3 cellular contexts compared by ENCODE assay signal in the genomic region with DNA sequence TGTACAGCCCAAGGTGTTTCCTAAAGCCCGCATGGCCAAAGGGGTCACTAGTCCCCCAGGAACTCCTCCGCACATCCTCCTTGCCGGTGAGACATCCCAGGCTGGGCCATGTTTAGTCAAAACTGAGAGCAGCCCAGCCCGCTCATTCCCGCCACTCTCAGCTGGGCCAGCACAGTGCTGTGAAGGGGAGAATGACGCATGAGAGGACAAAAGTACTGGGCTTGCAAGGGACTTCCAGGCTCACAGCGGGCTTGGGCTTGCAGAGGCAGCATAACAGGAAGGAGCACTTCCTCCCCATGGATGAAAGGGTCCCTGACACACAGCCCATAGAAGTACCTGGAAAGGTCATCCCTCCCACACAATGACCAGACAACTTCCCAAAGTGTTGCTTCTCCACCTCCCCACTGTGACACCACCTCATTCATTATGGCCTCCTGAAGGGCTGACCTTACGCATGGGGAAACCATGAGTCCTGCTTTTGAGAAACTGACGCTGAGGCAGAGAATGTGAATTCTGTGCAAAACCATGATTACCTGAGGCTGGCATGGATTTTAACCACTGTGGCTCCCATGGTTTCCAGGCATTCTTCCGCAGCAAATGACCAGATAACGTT.
TF ChIP-seq lines count a peak whose summit lies in the region.

No MANE protein-coding gene starts in this region.

TF ChIP-seq in liver, 16 proteins besides CTCF, POLR2A, EP300 and RAD21:
- TF ChIP-seq NR2F2 (IDR thresholded peaks at IDR 0.05) (peak; percentile 50), EGR1 (IDR thresholded peaks at IDR 0.05; ENCODE audit: low read depth in 2 of 2) (no peak), SP1 (IDR thresholded peaks at IDR 0.05) (peak; percentile 8), GABPA (IDR thresholded peaks at IDR 0.05 in 1 of 2, conservative IDR thresholded peaks at IDR 0.05 in 1 of 2) (no peak), TAF1 (conservative IDR thresholded peaks at IDR 0.05) (no peak)
- TF ChIP-seq, protein P1, sequence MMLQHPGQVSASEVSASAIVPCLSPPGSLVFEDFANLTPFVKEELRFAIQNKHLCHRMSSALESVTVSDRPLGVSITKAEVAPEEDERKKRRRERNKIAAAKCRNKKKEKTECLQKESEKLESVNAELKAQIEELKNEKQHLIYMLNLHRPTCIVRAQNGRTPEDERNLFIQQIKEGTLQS (IDR thresholded peaks at IDR 0.05) = no peak
- TF ChIP-seq, protein P2, sequence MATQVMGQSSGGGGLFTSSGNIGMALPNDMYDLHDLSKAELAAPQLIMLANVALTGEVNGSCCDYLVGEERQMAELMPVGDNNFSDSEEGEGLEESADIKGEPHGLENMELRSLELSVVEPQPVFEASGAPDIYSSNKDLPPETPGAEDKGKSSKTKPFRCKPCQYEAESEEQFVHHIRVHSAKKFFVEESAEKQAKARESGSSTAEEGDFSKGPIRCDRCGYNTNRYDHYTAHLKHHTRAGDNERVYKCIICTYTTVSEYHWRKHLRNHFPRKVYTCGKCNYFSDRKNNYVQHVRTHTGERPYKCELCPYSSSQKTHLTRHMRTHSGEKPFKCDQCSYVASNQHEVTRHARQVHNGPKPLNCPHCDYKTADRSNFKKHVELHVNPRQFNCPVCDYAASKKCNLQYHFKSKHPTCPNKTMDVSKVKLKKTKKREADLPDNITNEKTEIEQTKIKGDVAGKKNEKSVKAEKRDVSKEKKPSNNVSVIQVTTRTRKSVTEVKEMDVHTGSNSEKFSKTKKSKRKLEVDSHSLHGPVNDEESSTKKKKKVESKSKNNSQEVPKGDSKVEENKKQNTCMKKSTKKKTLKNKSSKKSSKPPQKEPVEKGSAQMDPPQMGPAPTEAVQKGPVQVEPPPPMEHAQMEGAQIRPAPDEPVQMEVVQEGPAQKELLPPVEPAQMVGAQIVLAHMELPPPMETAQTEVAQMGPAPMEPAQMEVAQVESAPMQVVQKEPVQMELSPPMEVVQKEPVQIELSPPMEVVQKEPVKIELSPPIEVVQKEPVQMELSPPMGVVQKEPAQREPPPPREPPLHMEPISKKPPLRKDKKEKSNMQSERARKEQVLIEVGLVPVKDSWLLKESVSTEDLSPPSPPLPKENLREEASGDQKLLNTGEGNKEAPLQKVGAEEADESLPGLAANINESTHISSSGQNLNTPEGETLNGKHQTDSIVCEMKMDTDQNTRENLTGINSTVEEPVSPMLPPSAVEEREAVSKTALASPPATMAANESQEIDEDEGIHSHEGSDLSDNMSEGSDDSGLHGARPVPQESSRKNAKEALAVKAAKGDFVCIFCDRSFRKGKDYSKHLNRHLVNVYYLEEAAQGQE (IDR thresholded peaks at IDR 0.05) = no peak
- TF ChIP-seq, protein P3, sequence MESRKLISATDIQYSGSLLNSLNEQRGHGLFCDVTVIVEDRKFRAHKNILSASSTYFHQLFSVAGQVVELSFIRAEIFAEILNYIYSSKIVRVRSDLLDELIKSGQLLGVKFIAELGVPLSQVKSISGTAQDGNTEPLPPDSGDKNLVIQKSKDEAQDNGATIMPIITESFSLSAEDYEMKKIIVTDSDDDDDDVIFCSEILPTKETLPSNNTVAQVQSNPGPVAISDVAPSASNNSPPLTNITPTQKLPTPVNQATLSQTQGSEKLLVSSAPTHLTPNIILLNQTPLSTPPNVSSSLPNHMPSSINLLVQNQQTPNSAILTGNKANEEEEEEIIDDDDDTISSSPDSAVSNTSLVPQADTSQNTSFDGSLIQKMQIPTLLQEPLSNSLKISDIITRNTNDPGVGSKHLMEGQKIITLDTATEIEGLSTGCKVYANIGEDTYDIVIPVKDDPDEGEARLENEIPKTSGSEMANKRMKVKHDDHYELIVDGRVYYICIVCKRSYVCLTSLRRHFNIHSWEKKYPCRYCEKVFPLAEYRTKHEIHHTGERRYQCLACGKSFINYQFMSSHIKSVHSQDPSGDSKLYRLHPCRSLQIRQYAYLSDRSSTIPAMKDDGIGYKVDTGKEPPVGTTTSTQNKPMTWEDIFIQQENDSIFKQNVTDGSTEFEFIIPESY (IDR thresholded peaks at IDR 0.05) = no peak

TF ChIP-seq in HepG2, 621 proteins besides CTCF, POLR2A, EP300 and RAD21 (continues in another document):
- TF ChIP-seq, protein P4, sequence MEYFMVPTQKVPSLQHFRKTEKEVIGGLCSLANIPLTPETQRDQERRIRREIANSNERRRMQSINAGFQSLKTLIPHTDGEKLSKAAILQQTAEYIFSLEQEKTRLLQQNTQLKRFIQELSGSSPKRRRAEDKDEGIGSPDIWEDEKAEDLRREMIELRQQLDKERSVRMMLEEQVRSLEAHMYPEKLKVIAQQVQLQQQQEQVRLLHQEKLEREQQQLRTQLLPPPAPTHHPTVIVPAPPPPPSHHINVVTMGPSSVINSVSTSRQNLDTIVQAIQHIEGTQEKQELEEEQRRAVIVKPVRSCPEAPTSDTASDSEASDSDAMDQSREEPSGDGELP (IDR thresholded peaks at IDR 0.05; ENCODE audit: borderline replicate concordance, low read depth) = no peak
- no peak for TF ChIP-seq RELA (CRISPR knock-in tag; IDR thresholded peaks at IDR 0.05)
- TF ChIP-seq, protein P5, sequence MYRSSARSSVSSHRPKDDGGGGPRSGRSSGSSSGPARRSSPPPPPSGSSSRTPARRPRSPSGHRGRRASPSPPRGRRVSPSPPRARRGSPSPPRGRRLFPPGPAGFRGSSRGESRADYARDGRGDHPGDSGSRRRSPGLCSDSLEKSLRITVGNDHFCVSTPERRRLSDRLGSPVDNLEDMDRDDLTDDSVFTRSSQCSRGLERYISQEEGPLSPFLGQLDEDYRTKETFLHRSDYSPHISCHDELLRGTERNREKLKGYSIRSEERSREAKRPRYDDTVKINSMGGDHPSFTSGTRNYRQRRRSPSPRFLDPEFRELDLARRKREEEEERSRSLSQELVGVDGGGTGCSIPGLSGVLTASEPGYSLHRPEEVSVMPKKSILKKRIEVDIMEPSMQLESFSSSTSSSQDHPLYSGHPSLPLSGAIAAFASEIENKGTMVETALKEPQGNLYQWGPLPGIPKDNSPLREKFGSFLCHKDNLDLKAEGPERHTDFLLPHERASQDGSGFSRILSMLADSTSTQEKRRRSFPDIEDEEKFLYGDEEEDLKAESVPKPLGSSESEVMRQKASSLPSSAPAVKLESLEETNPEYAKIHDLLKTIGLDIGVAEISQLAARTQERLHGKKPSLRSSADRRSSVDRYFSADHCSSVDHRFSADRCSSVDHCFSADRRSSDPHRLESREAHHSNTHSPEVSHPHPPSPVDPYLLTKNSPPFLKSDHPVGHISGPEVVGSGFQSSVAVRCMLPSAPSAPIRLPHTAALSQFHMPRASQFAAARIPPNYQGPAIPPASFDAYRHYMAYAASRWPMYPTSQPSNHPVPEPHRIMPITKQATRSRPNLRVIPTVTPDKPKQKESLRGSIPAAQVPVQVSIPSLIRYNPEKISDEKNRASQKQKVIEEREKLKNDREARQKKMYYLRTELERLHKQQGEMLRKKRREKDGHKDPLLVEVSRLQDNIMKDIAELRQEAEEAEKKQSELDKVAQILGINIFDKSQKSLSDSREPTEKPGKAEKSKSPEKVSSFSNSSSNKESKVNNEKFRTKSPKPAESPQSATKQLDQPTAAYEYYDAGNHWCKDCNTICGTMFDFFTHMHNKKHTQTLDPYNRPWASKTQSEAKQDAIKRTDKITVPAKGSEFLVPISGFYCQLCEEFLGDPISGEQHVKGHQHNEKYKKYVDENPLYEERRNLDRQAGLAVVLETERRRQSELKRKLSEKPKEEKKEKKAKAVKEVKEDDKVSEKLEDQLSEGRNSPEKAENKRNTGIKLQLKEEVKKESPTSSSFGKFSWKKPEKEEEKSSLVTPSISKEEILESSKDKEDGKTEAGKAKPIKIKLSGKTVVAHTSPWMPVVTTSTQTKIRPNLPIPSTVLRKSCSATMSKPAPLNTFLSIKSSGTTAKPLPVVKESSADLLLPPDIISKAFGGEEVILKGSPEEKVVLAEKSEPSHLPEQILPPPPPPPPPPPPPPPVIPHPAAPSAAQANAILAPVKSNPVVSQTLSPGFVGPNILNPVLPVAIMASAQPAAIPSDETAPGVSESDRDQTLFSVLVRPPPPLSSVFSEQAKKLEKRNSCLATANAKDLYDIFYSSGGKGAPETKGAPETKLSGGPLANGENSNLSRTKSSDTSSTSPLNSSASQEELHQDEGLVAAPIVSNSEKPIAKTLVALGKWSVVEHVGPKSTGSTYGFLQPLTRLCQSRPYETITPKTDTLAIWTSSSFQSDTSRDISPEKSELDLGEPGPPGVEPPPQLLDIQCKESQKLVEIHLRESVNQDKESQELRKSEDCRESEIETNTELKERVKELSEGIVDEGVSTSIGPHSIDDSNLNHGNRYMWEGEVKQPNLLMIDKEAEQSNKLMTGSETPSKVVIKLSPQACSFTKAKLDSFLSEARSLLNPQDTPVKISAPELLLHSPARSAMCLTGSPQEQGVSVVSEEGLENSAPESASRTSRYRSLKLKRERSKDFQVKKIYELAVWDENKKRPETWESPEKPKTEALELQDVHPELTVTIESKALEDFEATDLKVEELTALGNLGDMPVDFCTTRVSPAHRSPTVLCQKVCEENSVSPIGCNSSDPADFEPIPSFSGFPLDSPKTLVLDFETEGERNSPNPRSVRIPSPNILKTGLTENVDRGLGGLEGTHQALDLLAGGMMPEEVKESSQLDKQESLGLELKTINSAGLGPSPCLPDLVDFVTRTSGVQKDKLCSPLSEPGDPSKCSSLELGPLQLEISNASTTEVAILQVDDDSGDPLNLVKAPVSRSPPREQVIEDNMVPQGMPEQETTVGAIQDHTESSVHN (CRISPR knock-in tag; IDR thresholded peaks at IDR 0.05) = no peak
- TF ChIP-seq ZNF20 (CRISPR knock-in tag; IDR thresholded peaks at IDR 0.05) = no peak
- TF ChIP-seq ZFP36L2 (CRISPR knock-in tag; IDR thresholded peaks at IDR 0.05) = no peak
- TF ChIP-seq CEBPG (CRISPR knock-in tag; IDR thresholded peaks at IDR 0.05) = no peak
- TF ChIP-seq RFX1 (IDR thresholded peaks at IDR 0.05) = no peak
- TF ChIP-seq MEIS1 (CRISPR knock-in tag; IDR thresholded peaks at IDR 0.05; ENCODE audit: borderline replicate concordance) = no peak

TF ChIP-seq in endothelial cell of umbilical vein, 7 proteins besides CTCF, POLR2A, EP300 and RAD21:
- no peak for TF ChIP-seq JUN (IDR thresholded peaks at IDR 0.05; ENCODE audit: borderline replicate concordance, insufficient read depth, insufficient read length, low read depth)
- TF ChIP-seq GATA2 (IDR thresholded peaks at IDR 0.05; ENCODE audit: insufficient read depth, insufficient read length, low read depth, low read length) = no peak
